8 cellular contexts compared by ENCODE assay signal in genomic region chr16:57899771-57900661, GRCh38.
DNase-seq lines count a peak whose midpoint lies in the region; ATAC-seq and TF ChIP-seq lines count a peak whose summit lies in the region.

No MANE protein-coding gene starts in this region.

- no peak overlapping the region for H4K5ac ChIP-seq in H9 (ENCODE audit: insufficient read length, low read depth, low read length)

- no peak overlapping the region for H2BK120ac ChIP-seq in H9 (ENCODE audit: low read depth, low read length, poor library complexity, severe bottlenecking)

- no peak overlapping the region for H3T11ph ChIP-seq in H9 (ENCODE audit: low read length)

- H2AK5ac ChIP-seq in H9 (ENCODE audit: insufficient read length, low read length) = no peak overlapping the region

- no peak overlapping the region for H3K27ac ChIP-seq in H9 (ENCODE audit: insufficient read length, low read depth, low read length)

- H3K27ac Mint-ChIP-seq in H9 = no peak overlapping the region; a peak in 1 of 7 replicates
- H3K27ac Mint-ChIP-seq in activated CD8-positive, alpha-beta T cell treated with anti-CD3 and anti-CD28 coated beads for 36 hours = no peak overlapping the region
- H3K27ac Mint-ChIP-seq in effector memory CD8-positive, alpha-beta T cell = no peak overlapping the region
- no peak overlapping the region for H3K27ac Mint-ChIP-seq in mesothelial cell of epicardium

- H3K4me1 ChIP-seq in H9 (ENCODE audit: insufficient read depth, low read length) = no peaks in the 10 kb centered on the region

- no peak overlapping the region for H3K18ac ChIP-seq in H9 (ENCODE audit: insufficient read length, low read depth, low read length)

- H3K27me3 ChIP-seq in BJ (ENCODE audit: control insufficient read depth, insufficient read depth, low read length) = peaks cover 2% of the 10 kb centered on the region; the same call in 1 of the 2 replicates
- no peaks in the 10 kb centered on the region for H3K27me3 ChIP-seq in H9 (ENCODE audit: insufficient read depth, low read length)

- H3K56ac ChIP-seq in H9 (ENCODE audit: insufficient read length, low read depth, low read length) = no peak overlapping the region

- intact Hi-C loops in activated CD8-positive, alpha-beta T cell treated with anti-CD3 and anti-CD28 coated beads for 36 hours (cut with micrococcal nuclease) = loop anchor here (5.0 kb wide), 1 partner anchor 102 kb away; the partner anchor contains the start of genes USB1 and ZNF319

- no peaks in the 10 kb centered on the region; a peak in 1 of 5 replicates for H3K9me3 Mint-ChIP-seq in H9
- no peaks in the 10 kb centered on the region for H3K9me3 Mint-ChIP-seq in activated CD8-positive, alpha-beta T cell treated with anti-CD3 and anti-CD28 coated beads for 36 hours
- no peaks in the 10 kb centered on the region for H3K9me3 Mint-ChIP-seq in effector memory CD8-positive, alpha-beta T cell
- no peaks in the 10 kb centered on the region for H3K9me3 Mint-ChIP-seq in mesothelial cell of epicardium

- no peak overlapping the region for H3K4me3 ChIP-seq in BJ (ENCODE audit: low read depth, low read length)

- H3K36me3 Mint-ChIP-seq in H9 (ENCODE audit: insufficient read depth in 1 of 3, low read depth in 3 of 3) = no peaks in the 10 kb centered on the region; a peak in 1 of 7 replicates
- H3K36me3 Mint-ChIP-seq in activated CD8-positive, alpha-beta T cell treated with anti-CD3 and anti-CD28 coated beads for 36 hours (ENCODE audit: low read depth) = no peaks in the 10 kb centered on the region
- no peaks in the 10 kb centered on the region for H3K36me3 Mint-ChIP-seq in effector memory CD8-positive, alpha-beta T cell (ENCODE audit: insufficient read depth)
- no peaks in the 10 kb centered on the region for H3K36me3 Mint-ChIP-seq in mesothelial cell of epicardium

- peak; percentile 75 for ATAC-seq in activated CD8-positive, alpha-beta T cell treated with anti-CD3 and anti-CD28 coated beads for 36 hours
- ATAC-seq in effector memory CD8-positive, alpha-beta T cell (replicated peaks) = peak; percentile 86
- ATAC-seq in HG03135 (IDR thresholded peaks at IDR 0.05; ENCODE audit: unreplicated experiment) = no peak

- H2AFZ ChIP-seq in H9 (ENCODE audit: low read length) = no peak overlapping the region

- H2BK20ac ChIP-seq in H9 (ENCODE audit: low read depth, low read length, poor library complexity, severe bottlenecking) = no peak overlapping the region

- H2BK12ac ChIP-seq in H9 (ENCODE audit: insufficient read length, low read depth, low read length) = no peak overlapping the region

- H3K4me3 Mint-ChIP-seq in H9 (no peak overlapping the region), mesothelial cell of epicardium (no peak overlapping the region)
- H3K4me3 Mint-ChIP-seq in activated CD8-positive, alpha-beta T cell treated with anti-CD3 and anti-CD28 coated beads for 36 hours = no peak overlapping the region
- H3K4me3 Mint-ChIP-seq in effector memory CD8-positive, alpha-beta T cell = no peak overlapping the region

- no peaks in the 10 kb centered on the region for H4K20me1 ChIP-seq in H9 (ENCODE audit: control insufficient read depth, insufficient read depth, insufficient read length)

- H4K8ac ChIP-seq in H9 (replicated peaks; ENCODE audit: insufficient read length, low read depth, low read length) = no peak overlapping the region

- no peak overlapping the region for H3K9ac ChIP-seq in H9 (ENCODE audit: extremely low read depth, insufficient read length, low read length)

- CTCF ChIA-PET in BJ (lab: Yijun Ruan, JAX) = interaction anchor here (0.6 to 6.2 kb wide), 21 partner anchors 8 to 251 kb away, joined by 3 to 57 read pairs (median 4); partner anchors contain the start of genes USB1 and ZNF319
- CTCF ChIA-PET in activated CD8-positive, alpha-beta T cell treated with anti-CD3 and anti-CD28 coated beads for 36 hours (lab: Charles Lee) = interaction anchor here (0.7 to 4.5 kb wide), 10 partner anchors 9 to 226 kb away, joined by 3 to 36 read pairs (median 4); partner anchors contain the start of genes USB1 and ZNF319

- H3K4me2 ChIP-seq in H9 (ENCODE audit: insufficient read depth, insufficient read length, low read length) = no peak overlapping the region

- DNase-seq in BJ (ENCODE audit: low read depth) (no peak), H9 (peak; percentile 73), NCI-H82 (lab: John Stamatoyannopoulos, UW) (peak; percentile 76), mesothelial cell of epicardium (ENCODE audit: low spot score in 2 of 2, unreplicated experiment in 2 of 2) (peak; percentile 65 to 85)
- DNase-seq in activated CD8-positive, alpha-beta T cell treated with anti-CD3 and anti-CD28 coated beads for 36 hours = peak; percentile 88
- peak; percentile 77 to 83 (median 79) for DNase-seq in effector memory CD8-positive, alpha-beta T cell
- peak; percentile 51 to 60 for DNase-seq in stimulated activated CD8-positive, alpha-beta memory T cell treated with anti-CD3 and anti-CD28 coated beads, Interleukin-2, amount 100 ng/mL, for 48 hours (ENCODE audit: low read depth in 2 of 2)

- POLR2A ChIA-PET in BJ (lab: Charles Lee) = no interaction called here
- POLR2A ChIA-PET in activated CD8-positive, alpha-beta T cell treated with anti-CD3 and anti-CD28 coated beads for 36 hours (lab: Charles Lee) = interaction anchor here (1.6 kb wide), 1 partner anchor 100 kb away, joined by 3 read pairs; the partner anchor contains the start of gene ZNF319

- H3K79me1 ChIP-seq in H9 (ENCODE audit: insufficient read depth, low read depth, low read length, poor library complexity, severe bottlenecking) = no peaks in the 10 kb centered on the region

- H3K23ac ChIP-seq in H9 (ENCODE audit: insufficient read length, low read depth, low read length) = no peak overlapping the region

- H3K9me3 ChIP-seq in H9 (ENCODE audit: control insufficient read depth, low read depth, low read length) = no peaks in the 10 kb centered on the region

- TF ChIP-seq CTCF in BJ (IDR thresholded peaks at IDR 0.05; ENCODE audit: insufficient read depth, low read depth, low read length) (peak; percentile 90), H9 (conservative IDR thresholded peaks at IDR 0.05) (peak; percentile 95), mesothelial cell of epicardium (IDR thresholded peaks at IDR 0.05; ENCODE audit: unreplicated experiment) (peak; percentile 76)
- TF ChIP-seq CTCF in activated CD8-positive, alpha-beta T cell treated with anti-CD3 and anti-CD28 coated beads for 36 hours (IDR thresholded peaks at IDR 0.05) = peak; percentile 90

- WGBS in H9 (ENCODE audit: extremely low coverage, insufficient read length, low lambda C conversion rate) = no CpG with 5 or more reads among the region's 12 CpGs

- no peak overlapping the region for H3K14ac ChIP-seq in H9 (ENCODE audit: insufficient read depth, low read length)

- H2BK5ac ChIP-seq in H9 (ENCODE audit: insufficient read length, low read length) = no peak overlapping the region

- H3K36me3 ChIP-seq in BJ (ENCODE audit: control insufficient read depth, insufficient read depth, low read length) = no peaks in the 10 kb centered on the region

- no peaks in the 10 kb centered on the region for H3K79me2 ChIP-seq in H9 (ENCODE audit: insufficient read depth, low read length)

- H3K27me3 Mint-ChIP-seq in H9 (ENCODE audit: low read depth) (peaks cover 7% of the 10 kb centered on the region), mesothelial cell of epicardium (ENCODE audit: low read depth) (peaks cover 21% of the 10 kb centered on the region)
- H3K27me3 Mint-ChIP-seq in activated CD8-positive, alpha-beta T cell treated with anti-CD3 and anti-CD28 coated beads for 36 hours = peaks cover 8% of the 10 kb centered on the region
- H3K27me3 Mint-ChIP-seq in effector memory CD8-positive, alpha-beta T cell = peaks cover 29 to 39% of the 10 kb centered on the region in 2 donors

- no peaks in the 10 kb centered on the region for H3K23me2 ChIP-seq in H9 (ENCODE audit: insufficient read length, low read depth, low read length, poor library complexity, severe bottlenecking)

- no peak overlapping the region for H4K91ac ChIP-seq in H9 (ENCODE audit: insufficient read length, low read depth, low read length)

- H3K4ac ChIP-seq in H9 (ENCODE audit: low read depth, low read length) = no peak overlapping the region

- H3K4me1 Mint-ChIP-seq in H9 (peaks cover 0 to 17% of the 10 kb centered on the region in 2 experiments; a peak in 1 of 4 replicates), mesothelial cell of epicardium (no peaks in the 10 kb centered on the region)
- no peaks in the 10 kb centered on the region for H3K4me1 Mint-ChIP-seq in activated CD8-positive, alpha-beta T cell treated with anti-CD3 and anti-CD28 coated beads for 36 hours (ENCODE audit: low read depth)
- peaks cover 3 to 4% of the 10 kb centered on the region in 2 donors for H3K4me1 Mint-ChIP-seq in effector memory CD8-positive, alpha-beta T cell (ENCODE audit: low read depth in 2 of 2)

- no peak overlapping the region for H2BK15ac ChIP-seq in H9 (ENCODE audit: low read depth, low read length)
